In the genomic region with DNA sequence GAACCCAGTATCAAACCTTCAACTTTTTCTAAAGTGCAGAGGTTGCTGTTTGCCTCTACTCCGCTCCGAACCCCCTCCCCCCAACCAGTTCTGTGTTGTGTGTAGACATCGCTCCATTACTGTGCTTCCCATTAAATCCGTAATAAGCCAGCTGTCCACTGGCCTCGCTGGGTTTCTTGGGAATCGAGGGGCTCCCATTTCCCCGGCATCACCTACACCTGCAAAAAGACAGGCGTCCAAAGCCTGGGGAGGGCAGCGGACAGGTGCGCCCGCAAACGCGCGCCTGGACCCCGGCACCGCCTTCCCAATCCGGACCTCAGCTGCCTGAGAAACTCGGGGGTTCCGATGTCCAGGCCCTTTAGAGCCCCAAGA, we compare ENCODE assay signal across 8 cellular contexts.
DNase-seq lines count a peak whose midpoint lies in the region; ATAC-seq and TF ChIP-seq lines count a peak whose summit lies in the region.

No MANE protein-coding gene starts in this region.

- peak overlapping the region; percentile 75 for H3K4me3 Mint-ChIP-seq in dendritic cell treated with granulocyte-macrophage colony-stimulating factor and Interleukin-4, amounts not matched to agents 40 ng/mL and 50 ng/mL, for 4 days
- peak overlapping the region; percentile 80 to 92 (median 91) for H3K4me3 Mint-ChIP-seq in nephron

- H3K27me3 Mint-ChIP-seq in dendritic cell treated with granulocyte-macrophage colony-stimulating factor and Interleukin-4, amounts not matched to agents 40 ng/mL and 50 ng/mL, for 4 days: peaks cover 25% of the 10 kb centered on the region
- no peaks in the 10 kb centered on the region for H3K27me3 Mint-ChIP-seq in nephron (ENCODE audit: low read depth)

- peaks cover 30% of the 10 kb centered on the region for H3K4me1 Mint-ChIP-seq in dendritic cell treated with granulocyte-macrophage colony-stimulating factor and Interleukin-4, amounts not matched to agents 40 ng/mL and 50 ng/mL, for 4 days (ENCODE audit: low read depth)
- peaks cover 30% of the 10 kb centered on the region for H3K4me1 Mint-ChIP-seq in nephron

- H3K36me3 Mint-ChIP-seq in dendritic cell treated with granulocyte-macrophage colony-stimulating factor and Interleukin-4, amounts not matched to agents 40 ng/mL and 50 ng/mL, for 4 days (ENCODE audit: low read depth): peaks cover 17% of the 10 kb centered on the region
- H3K36me3 Mint-ChIP-seq in nephron (ENCODE audit: low read depth): no peaks in the 10 kb centered on the region

- intact Hi-C loops in dendritic cell treated with granulocyte-macrophage colony-stimulating factor and Interleukin-4, amounts not matched to agents 40 ng/mL and 50 ng/mL, for 4 days (cut with micrococcal nuclease): loop anchor here (10.0 kb wide), 1 partner anchor 157 kb away; no protein-coding TSS in a partner anchor

- H3K27ac Mint-ChIP-seq in dendritic cell treated with granulocyte-macrophage colony-stimulating factor and Interleukin-4, amounts not matched to agents 40 ng/mL and 50 ng/mL, for 4 days: no peak overlapping the region
- peak overlapping the region in 2 of 3 experiments; percentile 23 to 57 for H3K27ac Mint-ChIP-seq in nephron

- peak; percentile 47 for DNase-seq in NCI-H146 treated with DMSO at 0.1 percent for 48 hours (lab: John Stamatoyannopoulos, UW; ENCODE audit: unreplicated experiment)
- DNase-seq in midbrain (lab: John Stamatoyannopoulos, UW): no peak
- DNase-seq in GM20000 (ENCODE audit: low spot score): no peak

- H3K9me3 Mint-ChIP-seq in dendritic cell treated with granulocyte-macrophage colony-stimulating factor and Interleukin-4, amounts not matched to agents 40 ng/mL and 50 ng/mL, for 4 days: no peaks in the 10 kb centered on the region
- no peaks in the 10 kb centered on the region for H3K9me3 Mint-ChIP-seq in nephron

- TF ChIP-seq CTCF in nephron (IDR thresholded peaks at IDR 0.05; ENCODE audit: unreplicated experiment in 3 of 3) (no peak), GM20000 (IDR thresholded peaks at IDR 0.05; ENCODE audit: extremely low read depth, missing control alignments) (no peak)

- ATAC-seq in GM19351 (IDR thresholded peaks at IDR 0.05; ENCODE audit: unreplicated experiment) (peak; percentile 5), HG03460 (IDR thresholded peaks at IDR 0.05; ENCODE audit: unreplicated experiment) (no peak), GM21526 (IDR thresholded peaks at IDR 0.05; ENCODE audit: low FRiP score, unreplicated experiment) (no peak)
